In the genomic region with DNA sequence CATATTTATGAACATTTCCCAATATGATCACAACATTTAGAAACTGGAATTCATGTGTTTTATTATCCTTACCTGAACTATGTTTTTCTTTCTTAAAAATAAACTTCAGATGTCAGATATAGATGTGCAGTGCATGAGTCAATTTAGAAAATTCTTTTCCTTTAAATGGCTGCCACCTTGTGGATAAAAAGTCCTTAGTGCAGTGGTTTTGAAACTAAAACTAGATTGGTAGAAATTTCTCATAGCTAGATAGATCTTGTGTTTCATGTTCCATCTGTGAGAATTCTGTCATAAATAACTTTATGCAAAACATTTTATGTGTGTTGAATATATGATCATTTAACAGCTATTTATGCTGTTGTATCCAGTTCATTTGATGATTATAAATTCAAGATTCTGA, we compare ENCODE assay signal across 8 cellular contexts.
DNase-seq lines count a peak whose midpoint lies in the region; ATAC-seq, FAIRE-seq and TF ChIP-seq lines count a peak whose summit lies in the region.

No MANE protein-coding gene starts in this region.

- FAIRE-seq in urothelium cell line (lab: Jason Lieb, UNC) = no peak

- no peak for DNase-seq in BJ (ENCODE audit: low read depth)
- peak; percentile 19 for DNase-seq in NCI-H146 (lab: John Stamatoyannopoulos, UW)
- no peak for DNase-seq in ascending aorta (ENCODE audit: low spot score in 2 of 2)
- no peak for DNase-seq in kidney epithelial cell (ENCODE audit: low read depth)
- DNase-seq in urothelium cell line (ENCODE audit: low spot score) = peak; percentile 13
- DNase-seq in activated T-cell treated with anti-CD3 and anti-CD28 coated beads, Interleukin-2, amount 50 U/mL, for 1 hour = no peak

- TF ChIP-seq CTCF in BJ (IDR thresholded peaks at IDR 0.05; ENCODE audit: insufficient read depth, low read depth, low read length) (peak; percentile 51), ascending aorta (IDR thresholded peaks at IDR 0.05) (peak in 2 of 3 experiments; percentile 45 to 58), kidney epithelial cell (IDR thresholded peaks at IDR 0.05; ENCODE audit: insufficient read depth, low read length, poor library complexity, severe bottlenecking) (peak; percentile 48)

- peaks cover 0 to 2% of the 10 kb centered on the region in 2 donors for H3K4me1 ChIP-seq in ascending aorta

- intact Hi-C loops in ascending aorta (cut with DNase I) = loop anchor here (10.0 kb wide), 2 partner anchors 535 to 1485 kb away; a partner anchor contains a TSS

- CTCF ChIA-PET in BJ (lab: Yijun Ruan, JAX) = interaction anchor here (0.8 to 6.4 kb wide), 7 partner anchors 150 to 436 kb away, joined by 3 to 50 read pairs (median 4); a partner anchor contains a TSS

- no peak overlapping the region for H3K27ac ChIP-seq in ascending aorta

- H3K9me3 ChIP-seq in ascending aorta = no peaks in the 10 kb centered on the region

- H3K4me3 ChIP-seq in BJ (ENCODE audit: low read depth, low read length) = no peak overlapping the region
- H3K4me3 ChIP-seq in ascending aorta = no peak overlapping the region
- no peak overlapping the region for H3K4me3 ChIP-seq in kidney epithelial cell (ENCODE audit: low read depth, low read length)

- H3K27me3 ChIP-seq in BJ (ENCODE audit: control insufficient read depth, insufficient read depth, low read length) = peaks cover 5% of the 10 kb centered on the region; the same call in 1 of the 2 replicates
- no peaks in the 10 kb centered on the region for H3K27me3 ChIP-seq in ascending aorta
- no peaks in the 10 kb centered on the region for H3K27me3 ChIP-seq in kidney epithelial cell (ENCODE audit: control insufficient read depth, insufficient read depth, low read length)

- no peaks in the 10 kb centered on the region for H3K36me3 ChIP-seq in BJ (ENCODE audit: control insufficient read depth, insufficient read depth, low read length)
- no peaks in the 10 kb centered on the region for H3K36me3 ChIP-seq in ascending aorta
- H3K36me3 ChIP-seq in kidney epithelial cell (ENCODE audit: control insufficient read depth, insufficient read depth, low read length) = no peaks in the 10 kb centered on the region

- ATAC-seq in GM18511 (IDR thresholded peaks at IDR 0.05; ENCODE audit: unreplicated experiment) (peak; percentile 91), HG02852 (IDR thresholded peaks at IDR 0.05; ENCODE audit: unreplicated experiment) (peak; percentile 90)

- POLR2A ChIA-PET in BJ (lab: Charles Lee) = no interaction called here

Comparison
In these comparisons a context has a peak if more than half of its experiments do, and no peak if none do; other contexts are left out.
1. DNase-seq: peak in NCI-H146 (single experiment) and urothelium cell line (single experiment); none in BJ (single experiment), ascending aorta (0 of 2), kidney epithelial cell (single experiment) and activated T-cell treated with anti-CD3 and anti-CD28 coated beads, Interleukin-2, amount 50 U/mL, for 1 hour (single experiment).
2. Peak in every context shown above with its lines, with median percentiles within 50 percentile points of each other: CTCF ChIP-seq.